Comparison of ENCODE assay signal across 8 cellular contexts in the genomic region with DNA sequence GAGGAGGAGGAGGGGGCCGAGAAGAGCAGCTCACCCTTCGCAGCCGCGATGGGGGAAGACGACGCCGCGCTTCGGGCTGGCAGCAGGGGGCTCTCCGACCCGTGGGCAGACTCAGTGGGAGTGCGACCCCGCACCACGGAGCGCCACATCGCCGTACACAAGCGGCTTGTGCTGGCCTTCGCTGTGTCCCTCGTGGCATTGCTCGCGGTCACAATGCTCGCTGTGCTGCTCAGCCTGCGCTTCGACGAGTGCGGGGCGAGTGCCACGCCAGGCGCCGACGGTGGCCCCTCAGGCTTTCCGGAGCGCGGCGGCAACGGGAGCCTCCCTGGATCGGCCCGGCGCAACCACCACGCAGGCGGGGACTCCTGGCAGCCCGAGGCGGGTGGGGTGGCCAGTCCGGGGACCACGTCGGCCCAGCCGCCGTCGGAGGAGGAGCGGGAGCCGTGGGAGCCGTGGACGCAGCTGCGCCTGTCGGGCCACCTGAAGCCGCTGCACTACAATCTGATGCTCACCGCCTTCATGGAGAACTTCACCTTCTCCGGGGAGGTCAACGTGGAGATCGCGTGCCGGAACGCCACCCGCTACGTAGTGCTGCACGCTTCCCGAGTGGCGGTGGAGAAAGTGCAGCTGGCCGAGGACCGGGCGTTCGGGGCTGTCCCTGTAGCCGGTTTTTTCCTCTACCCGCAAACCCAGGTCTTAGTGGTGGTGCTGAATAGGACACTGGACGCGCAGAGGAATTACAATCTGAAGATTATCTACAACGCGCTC. TPM values are rescaled to one million over a fixed set of nuclear protein-coding genes. Genes with fewer than 3 reads are reported as not detected.
DNase-seq lines count a peak whose midpoint lies in the region; ATAC-seq and TF ChIP-seq lines count a peak whose summit lies in the region.

No MANE protein-coding gene starts in this region.

- peaks cover 33 to 35% of the 10 kb centered on the region in 2 donors for H3K27me3 Mint-ChIP-seq in CD4-positive, alpha-beta memory T cell

- peaks cover 0 to 8% (median 0%) of the 10 kb centered on the region in 8 donors for H3K9me3 Mint-ChIP-seq in CD4-positive, alpha-beta memory T cell

- 2 to 4% (median 3%) methylated on average over 26 to 79 of the region's 79 CpGs for WGBS in heart left ventricle, 4 donors

- H3K27ac Mint-ChIP-seq in CD4-positive, alpha-beta memory T cell = no peak overlapping the region

- peak overlapping the region in 1 of 8 donors; percentile 39 for H3K4me3 Mint-ChIP-seq in CD4-positive, alpha-beta memory T cell

- TF ChIP-seq POLR2A in Peyer's patch (IDR thresholded peaks at IDR 0.05) (no peak), heart left ventricle (IDR thresholded peaks at IDR 0.05) (no peak)

- POLR2A ChIA-PET in CD4-positive, alpha-beta memory T cell (lab: Charles Lee; ENCODE audit: partially characterized antibody) = no interaction called here

- H3K4me1 ChIP-seq in Peyer's patch (peaks cover 0 to 21% (median 0%) of the 10 kb centered on the region in 4 donors), heart left ventricle (peaks cover 0 to 29% (median 6%) of the 10 kb centered on the region in 12 donors), rectal smooth muscle tissue (ENCODE audit: control insufficient read depth, insufficient read depth, low read length) (no peaks in the 10 kb centered on the region)
- H3K4me1 ChIP-seq in CD4-positive, alpha-beta memory T cell (ENCODE audit: insufficient read depth, low read length) = no peaks in the 10 kb centered on the region

- peak overlapping the region; percentile 30 to 58 (median 45) for H3K4me3 ChIP-seq in Peyer's patch
- H3K4me3 ChIP-seq in heart left ventricle = peak overlapping the region; percentile 8 to 61 (median 50)
- H3K4me3 ChIP-seq in rectal smooth muscle tissue (ENCODE audit: low read length) = peak overlapping the region; percentile 56
- no peak overlapping the region for H3K4me3 ChIP-seq in CD4-positive, alpha-beta memory T cell (ENCODE audit: low read length in 2 of 2)

- H3K36me3 ChIP-seq in Peyer's patch (no peaks in the 10 kb centered on the region), heart left ventricle (no peaks in the 10 kb centered on the region), rectal smooth muscle tissue (ENCODE audit: control insufficient read depth, insufficient read depth, low read length) (no peaks in the 10 kb centered on the region)
- no peaks in the 10 kb centered on the region for H3K36me3 ChIP-seq in CD4-positive, alpha-beta memory T cell (ENCODE audit: insufficient read depth, low read length)

- H3K9me3 ChIP-seq in Peyer's patch = no peaks in the 10 kb centered on the region
- H3K9me3 ChIP-seq in heart left ventricle = no peaks in the 10 kb centered on the region
- H3K9me3 ChIP-seq in CD4-positive, alpha-beta memory T cell (ENCODE audit: control insufficient read depth in 1 of 2, low read length in 2 of 2) = no peaks in the 10 kb centered on the region

- H3K27me3 ChIP-seq in Peyer's patch (peaks cover 0 to 24% of the 10 kb centered on the region in 2 donors), heart left ventricle (peaks cover 23 to 97% (median 52%) of the 10 kb centered on the region in 9 donors), rectal smooth muscle tissue (ENCODE audit: control insufficient read depth, insufficient read depth, low read length) (peaks cover 16% of the 10 kb centered on the region)
- no peaks in the 10 kb centered on the region for H3K27me3 ChIP-seq in CD4-positive, alpha-beta memory T cell (ENCODE audit: insufficient read depth, low read length)

- intact Hi-C loops in heart left ventricle (cut with DNase I) = no loop called here
- intact Hi-C loops in CD4-positive, alpha-beta memory T cell (cut with micrococcal nuclease) = no loop called here

- CTCF ChIA-PET in CD4-positive, alpha-beta memory T cell (lab: Charles Lee; ENCODE audit: partially characterized antibody) = no interaction called here

- ATAC-seq in heart left ventricle (peak in 2 of 4 donors; percentile 18 to 24), GM21576 (IDR thresholded peaks at IDR 0.05; ENCODE audit: unreplicated experiment) (no peak)

- H3K4me1 Mint-ChIP-seq in CD4-positive, alpha-beta memory T cell = peaks cover 0 to 8% (median under 1%) of the 10 kb centered on the region in 4 donors

- TF ChIP-seq CTCF in Peyer's patch (IDR thresholded peaks at IDR 0.05) = no peak
- TF ChIP-seq CTCF in heart left ventricle (IDR thresholded peaks at IDR 0.05) = no peak

- H3K27ac ChIP-seq in Peyer's patch = peak overlapping the region; percentile 36 to 65 (median 49)
- H3K27ac ChIP-seq in heart left ventricle = peak overlapping the region in 1 of 12 donors; percentile 29
- no peak overlapping the region for H3K27ac ChIP-seq in rectal smooth muscle tissue (ENCODE audit: low read depth, low read length)
- no peak overlapping the region for H3K27ac ChIP-seq in CD4-positive, alpha-beta memory T cell (ENCODE audit: low read depth, low read length)

- H3K9ac ChIP-seq in rectal smooth muscle tissue (ENCODE audit: low read length) = no peak overlapping the region

- DNase-seq in EL = peak; percentile 65
- DNase-seq in Peyer's patch = peak in 1 of 3 donors; percentile 49
- peak in 1 of 5 donors; percentile 16 for DNase-seq in heart left ventricle
- DNase-seq in HT-29 (ENCODE audit: low spot score) = no peak
- no peak for DNase-seq in activated T-cell treated with anti-CD3 and anti-CD28 coated beads for 4 hours
- DNase-seq in CD4-positive, alpha-beta memory T cell = no peak

- no peaks in the 10 kb centered on the region for H3K36me3 Mint-ChIP-seq in CD4-positive, alpha-beta memory T cell

RNA-seq across cellular contexts. Expression of a gene that starts 0.7 kb away (rescaled TPM):
- total RNA-seq in Peyer's patch (10 to 100 TPM in 3 of 4 donors, 1 to 10 TPM in 1; 3.3 to 23.8 (median 15.2) TPM), heart left ventricle (1 to 10 TPM in 2 of 9 donors, under 1 TPM in 6, not detected in 1; 0.08 to 3.1 (median 0.45) TPM)
- under 1 TPM; 0.01 to 0.04 TPM for polyA plus RNA-seq in heart left ventricle
- total RNA-seq in HT-29 (2014; rRNA removed; shearing (Covaris generic)) = not detected in 2 replicates
- total RNA-seq in CD4-positive, alpha-beta memory T cell = not detected
- polyA plus RNA-seq in CD4-positive, alpha-beta memory T cell = not detected

Comparison
In these comparisons a context has a peak if more than half of its experiments do, and no peak if none do; other contexts are left out.
1. H3K27ac ChIP-seq: peak in Peyer's patch (4 of 4); none in rectal smooth muscle tissue (single experiment) and CD4-positive, alpha-beta memory T cell (single experiment).
2. H3K4me3 ChIP-seq: peak in Peyer's patch (4 of 4), heart left ventricle (12 of 12) and rectal smooth muscle tissue (single experiment); none in CD4-positive, alpha-beta memory T cell (0 of 2).